18 cellular contexts compared by ENCODE assay signal in genomic region chr4:78945638-78946179, GRCh38. TPM values are rescaled to one million over a fixed set of nuclear protein-coding genes. Genes with fewer than 3 reads are reported as not detected.
DNase-seq lines count a peak whose midpoint lies in the region; ATAC-seq, FAIRE-seq and TF ChIP-seq lines count a peak whose summit lies in the region.
"Had no signal": no experiment of that assay in that cellular context is flagged by ENCODE, and none has a peak within 500 bp of the region (broad histone marks: within the 10 kb centered on the region; RNA-seq: fewer than 3 reads in every experiment).

No MANE protein-coding gene starts in this region.

- no peak overlapping the region for H2AFZ ChIP-seq in astrocyte (ENCODE audit: low read depth, low read length)
- no peak overlapping the region for H2AFZ ChIP-seq in MM.1S (ENCODE audit: low read length)
- H2AFZ ChIP-seq: GM23338 had no signal

- 69 to 88% (median 72%) methylated on average over 3 of the region's 3 CpGs for WGBS in small intestine, 3 donors

- no peak for DNase-seq in activated naive CD8-positive, alpha-beta T cell treated with anti-CD3 and anti-CD28 coated beads, Interleukin-2, amount 50 U/mL, for 24 hours
- DNase-seq in activated naive CD8-positive, alpha-beta T cell treated with anti-CD3 and anti-CD28 coated beads for 36 hours: no peak
- DNase-seq in HS-27A (ENCODE audit: low read depth) (peak; percentile 33), astrocyte (ENCODE audit: low read depth) (peak; percentile 41), small intestine (no peak), WTC11 (ENCODE audit: low spot score) (no peak), MM.1S (no peak)
- DNase-seq: CD8-positive, alpha-beta T cell; NCI-H1105 treated with DMSO at 0.1 percent for 48 hours; NCI-H187 treated with DMSO at 0.1 percent for 48 hours; NCI-H774 had no signal

- no peak overlapping the region for H3K9ac ChIP-seq in astrocyte (ENCODE audit: low read length)
- no peak overlapping the region for H3K9ac ChIP-seq in MM.1S (ENCODE audit: low read length)

- peak; percentile 81 for ATAC-seq in activated naive CD8-positive, alpha-beta T cell treated with anti-CD3 and anti-CD28 coated beads, Interleukin-2, amount 50 U/mL, for 24 hours
- ATAC-seq in WTC11: no peak
- ATAC-seq: CD8-positive, alpha-beta T cell; GM23338; HepG2; Right ventricle myocardium inferior had no signal

- peaks cover 43% of the 10 kb centered on the region for H3K27me3 Mint-ChIP-seq in activated naive CD8-positive, alpha-beta T cell treated with anti-CD3 and anti-CD28 coated beads, Interleukin-2, amount 50 U/mL, for 24 hours
- H3K27me3 Mint-ChIP-seq in activated naive CD8-positive, alpha-beta T cell treated with anti-CD3 and anti-CD28 coated beads for 36 hours: peaks cover 45% of the 10 kb centered on the region
- H3K27me3 Mint-ChIP-seq in astrocyte (ENCODE audit: low read depth, unreplicated experiment): peaks cover 8% of the 10 kb centered on the region
- H3K27me3 Mint-ChIP-seq in stimulated activated naive CD8-positive, alpha-beta T cell treated with anti-CD3 and anti-CD28 coated beads, Interleukin-15, Interleukin-2, amounts not matched to agents 100 ng/mL and 50 ng/mL, for 24 hours: peaks cover 53% of the 10 kb centered on the region
- peaks cover 20% of the 10 kb centered on the region for H3K27me3 Mint-ChIP-seq in WTC11 (ENCODE audit: low read depth)

- H3K4me1 Mint-ChIP-seq in activated naive CD8-positive, alpha-beta T cell treated with anti-CD3 and anti-CD28 coated beads, Interleukin-2, amount 50 U/mL, for 24 hours: peaks cover 21% of the 10 kb centered on the region
- peaks cover 6% of the 10 kb centered on the region for H3K4me1 Mint-ChIP-seq in activated naive CD8-positive, alpha-beta T cell treated with anti-CD3 and anti-CD28 coated beads for 36 hours
- H3K4me1 Mint-ChIP-seq in astrocyte (ENCODE audit: low read depth, unreplicated experiment) (no peaks in the 10 kb centered on the region), WTC11 (peaks cover 8% of the 10 kb centered on the region)
- H3K4me1 Mint-ChIP-seq in stimulated activated naive CD8-positive, alpha-beta T cell treated with anti-CD3 and anti-CD28 coated beads, Interleukin-15, Interleukin-2, amounts not matched to agents 100 ng/mL and 50 ng/mL, for 24 hours (ENCODE audit: low read depth): peaks cover 19% of the 10 kb centered on the region
- H3K4me1 Mint-ChIP-seq: B cell had no signal

- H3K4me1 ChIP-seq in astrocyte (ENCODE audit: insufficient read depth, low read length) (no peaks in the 10 kb centered on the region), small intestine (ENCODE audit: control insufficient read depth in 2 of 2, insufficient read depth in 1 of 2, low read depth in 1 of 2, low read length in 1 of 2) (peaks cover 0 to 2% of the 10 kb centered on the region in 2 donors), MM.1S (ENCODE audit: low read length) (no peaks in the 10 kb centered on the region)

- FAIRE-seq in astrocyte (lab: Jason Lieb, UNC) (no peak), small intestine (lab: Jason Lieb, UNC) (no peak)
- FAIRE-seq: GM18507, HepG2 had no signal

- H3F3A ChIP-seq in MM.1S (ENCODE audit: insufficient read depth, low read length): no peaks in the 10 kb centered on the region

- H3K27ac ChIP-seq in astrocyte (ENCODE audit: low read depth, low read length) (no peak overlapping the region), small intestine (ENCODE audit: low read depth in 1 of 2, low read length in 1 of 2) (no peak overlapping the region), MM.1S (ENCODE audit: low read length) (no peak overlapping the region)
- H3K27ac ChIP-seq: SK-N-MC had no signal

- H3K4me3 ChIP-seq in astrocyte (ENCODE audit: insufficient read depth, low read depth, low read length) (no peak overlapping the region), small intestine (ENCODE audit: low read depth in 1 of 2, low read length in 2 of 2) (no peak overlapping the region), MM.1S (ENCODE audit: low read length) (no peak overlapping the region)
- H3K4me3 ChIP-seq: GM23338, SK-N-MC had no signal

- CTCF ChIA-PET in WTC11 (lab: Charles Lee): no interaction called here

- POLR2A ChIA-PET in WTC11 (lab: Charles Lee): no interaction called here

- no peak overlapping the region for H3K4me2 ChIP-seq in astrocyte (ENCODE audit: low read length)
- no peak overlapping the region for H3K4me2 ChIP-seq in MM.1S (ENCODE audit: low read depth, low read length)
- H3K4me2 ChIP-seq: GM23338 had no signal

- TF ChIP-seq CTCF in astrocyte (IDR thresholded peaks at IDR 0.05; ENCODE audit: insufficient read depth, low read depth, low read length) (no peak), WTC11 (IDR thresholded peaks at IDR 0.05) (no peak), MM.1S (IDR thresholded peaks at IDR 0.05; ENCODE audit: low read length) (no peak)

- no peaks in the 10 kb centered on the region for H3K36me3 Mint-ChIP-seq in activated naive CD8-positive, alpha-beta T cell treated with anti-CD3 and anti-CD28 coated beads, Interleukin-2, amount 50 U/mL, for 24 hours (ENCODE audit: low read depth)
- no peaks in the 10 kb centered on the region for H3K36me3 Mint-ChIP-seq in activated naive CD8-positive, alpha-beta T cell treated with anti-CD3 and anti-CD28 coated beads for 36 hours
- H3K36me3 Mint-ChIP-seq in astrocyte (ENCODE audit: low read depth, unreplicated experiment) (no peaks in the 10 kb centered on the region), WTC11 (no peaks in the 10 kb centered on the region)
- H3K36me3 Mint-ChIP-seq in stimulated activated naive CD8-positive, alpha-beta T cell treated with anti-CD3 and anti-CD28 coated beads, Interleukin-15, Interleukin-2, amounts not matched to agents 100 ng/mL and 50 ng/mL, for 24 hours (ENCODE audit: low read depth): no peaks in the 10 kb centered on the region
- H3K36me3 Mint-ChIP-seq: CD8-positive, alpha-beta T cell had no signal

- H3K36me3 ChIP-seq in astrocyte (ENCODE audit: insufficient read depth, low read length) (no peaks in the 10 kb centered on the region), small intestine (ENCODE audit: control insufficient read depth in 2 of 2, insufficient read depth in 2 of 2, low read length in 2 of 2) (no peaks in the 10 kb centered on the region), MM.1S (replicated peaks; ENCODE audit: insufficient read depth, low read length) (no peaks in the 10 kb centered on the region)

- H3K4me3 Mint-ChIP-seq in activated naive CD8-positive, alpha-beta T cell treated with anti-CD3 and anti-CD28 coated beads, Interleukin-2, amount 50 U/mL, for 24 hours: no peak overlapping the region
- no peak overlapping the region for H3K4me3 Mint-ChIP-seq in activated naive CD8-positive, alpha-beta T cell treated with anti-CD3 and anti-CD28 coated beads for 36 hours
- H3K4me3 Mint-ChIP-seq in astrocyte (ENCODE audit: unreplicated experiment) (no peak overlapping the region), WTC11 (no peak overlapping the region)
- H3K4me3 Mint-ChIP-seq in stimulated activated naive CD8-positive, alpha-beta T cell treated with anti-CD3 and anti-CD28 coated beads, Interleukin-15, Interleukin-2, amounts not matched to agents 100 ng/mL and 50 ng/mL, for 24 hours: no peak overlapping the region
- H3K4me3 Mint-ChIP-seq: B cell; CD8-positive, alpha-beta T cell; GM23338 had no signal

- H3K27me3 ChIP-seq in astrocyte (ENCODE audit: insufficient read depth, low read length) (peaks cover 4% of the 10 kb centered on the region), small intestine (ENCODE audit: control insufficient read depth in 2 of 2, insufficient read depth in 2 of 2, low read length in 2 of 2) (no peaks in the 10 kb centered on the region), MM.1S (replicated peaks; ENCODE audit: insufficient read depth, low read length) (no peaks in the 10 kb centered on the region)

- H3K27ac Mint-ChIP-seq in activated naive CD8-positive, alpha-beta T cell treated with anti-CD3 and anti-CD28 coated beads, Interleukin-2, amount 50 U/mL, for 24 hours: no peak overlapping the region
- H3K27ac Mint-ChIP-seq in activated naive CD8-positive, alpha-beta T cell treated with anti-CD3 and anti-CD28 coated beads for 36 hours: no peak overlapping the region
- H3K27ac Mint-ChIP-seq in astrocyte (ENCODE audit: unreplicated experiment): no peak overlapping the region
- peak overlapping the region; percentile 18 for H3K27ac Mint-ChIP-seq in stimulated activated naive CD8-positive, alpha-beta T cell treated with anti-CD3 and anti-CD28 coated beads, Interleukin-15, Interleukin-2, amounts not matched to agents 100 ng/mL and 50 ng/mL, for 24 hours
- no peak overlapping the region for H3K27ac Mint-ChIP-seq in WTC11
- H3K27ac Mint-ChIP-seq: B cell; CD8-positive, alpha-beta T cell; GM23338 had no signal

- no peaks in the 10 kb centered on the region for H3K79me2 ChIP-seq in astrocyte (ENCODE audit: insufficient read depth, low read length)
- no peaks in the 10 kb centered on the region for H3K79me2 ChIP-seq in MM.1S (ENCODE audit: low read length)

- no peaks in the 10 kb centered on the region for H4K20me1 ChIP-seq in astrocyte (ENCODE audit: insufficient read depth, low read length)
- no peaks in the 10 kb centered on the region for H4K20me1 ChIP-seq in MM.1S (ENCODE audit: insufficient read depth, low read length)

- no peaks in the 10 kb centered on the region for H3K9me2 ChIP-seq in MM.1S (replicated peaks; ENCODE audit: insufficient read depth, low read length)

- H3K9me3 ChIP-seq in astrocyte (ENCODE audit: insufficient read depth, low read depth, low read length) (no peaks in the 10 kb centered on the region), small intestine (ENCODE audit: control insufficient read depth, low read depth) (no peaks in the 10 kb centered on the region), MM.1S (replicated peaks; ENCODE audit: insufficient read depth, low read length) (no peaks in the 10 kb centered on the region)

- H3K9me3 Mint-ChIP-seq in activated naive CD8-positive, alpha-beta T cell treated with anti-CD3 and anti-CD28 coated beads, Interleukin-2, amount 50 U/mL, for 24 hours: no peaks in the 10 kb centered on the region
- no peaks in the 10 kb centered on the region for H3K9me3 Mint-ChIP-seq in activated naive CD8-positive, alpha-beta T cell treated with anti-CD3 and anti-CD28 coated beads for 36 hours
- H3K9me3 Mint-ChIP-seq in astrocyte (ENCODE audit: unreplicated experiment): peaks cover 3% of the 10 kb centered on the region
- H3K9me3 Mint-ChIP-seq in stimulated activated naive CD8-positive, alpha-beta T cell treated with anti-CD3 and anti-CD28 coated beads, Interleukin-15, Interleukin-2, amounts not matched to agents 100 ng/mL and 50 ng/mL, for 24 hours: no peaks in the 10 kb centered on the region
- no peaks in the 10 kb centered on the region; the same call in 1 of the 2 replicates for H3K9me3 Mint-ChIP-seq in WTC11
- H3K9me3 Mint-ChIP-seq: CD8-positive, alpha-beta T cell; GM23338 had no signal

TF ChIP-seq in WTC11, 78 proteins besides CTCF, POLR2A, EP300 and RAD21:
- no peak for TF ChIP-seq FOXJ3 (CRISPR knock-in tag; IDR thresholded peaks at IDR 0.05; ENCODE audit: borderline replicate concordance)
- TF ChIP-seq HMGA2 (CRISPR knock-in tag; IDR thresholded peaks at IDR 0.05): no peak

RNA-seq across cellular contexts. Expression of gene PAQR3, which starts 6.5 kb away (rescaled TPM):
- total RNA-seq in activated naive CD8-positive, alpha-beta T cell treated with anti-CD3 and anti-CD28 coated beads for 36 hours: 1 to 10 TPM; 9.6 to 9.8 TPM
- total RNA-seq in astrocyte: 23.9 and 29.0 TPM in 2 replicates
- polyA plus RNA-seq in small intestine: 1 to 10 TPM; 6.9 to 10.0 (median 9.2) TPM
- total RNA-seq in WTC11 (2021): 28.1 to 29.2 TPM (median 29.0 TPM) in 3 replicates

Comparison
In these comparisons a context has a peak if more than half of its experiments do, and no peak if none do; other contexts are left out.
1. DNase-seq: peak in HS-27A (single experiment) and astrocyte (single experiment); none in activated naive CD8-positive, alpha-beta T cell treated with anti-CD3 and anti-CD28 coated beads, Interleukin-2, amount 50 U/mL, for 24 hours (single experiment), activated naive CD8-positive, alpha-beta T cell treated with anti-CD3 and anti-CD28 coated beads for 36 hours (single experiment), small intestine (single experiment), WTC11 (single experiment) and MM.1S (single experiment).